8 cellular contexts compared by ENCODE assay signal in genomic region chr6:162727347-162728176, GRCh38. TPM values are rescaled to one million over a fixed set of nuclear protein-coding genes. Genes with fewer than 3 reads are reported as not detected.
A peak's percentile ranks its signal among the peaks of the same experiment; 100 is the strongest.
DNase-seq lines count a peak whose midpoint lies in the region; ATAC-seq and TF ChIP-seq lines count a peak whose summit lies in the region.

PACRG (plus strand) TSS chr6:162727974.
PRKN (minus strand) TSS chr6:162727766.

- H3K9ac ChIP-seq in HUES6 (ENCODE audit: low read length) (peak within 1 kb of the TSS; percentile 50), muscle layer of colon (ENCODE audit: low read length) (peak within 1 kb of the TSS; percentile 42)

- ATAC-seq in GM21447 (IDR thresholded peaks at IDR 0.05; ENCODE audit: unreplicated experiment) (peak; percentile 96), Panc1 (peak; percentile 99)

- no peaks in the 10 kb centered on the region for H3K36me3 Mint-ChIP-seq in Caco-2 (ENCODE audit: insufficient read depth, unreplicated experiment)

- H3K9me3 ChIP-seq in Caco-2 (no peaks in the 10 kb centered on the region), HUES6 (ENCODE audit: control insufficient read depth, insufficient read depth, low read depth, low read length) (no peaks in the 10 kb centered on the region), Panc1 (ENCODE audit: control insufficient read depth, insufficient read depth, low read depth, low read length) (no peaks in the 10 kb centered on the region), esophagus squamous epithelium (no peaks in the 10 kb centered on the region), muscle layer of colon (ENCODE audit: low read length) (no peaks in the 10 kb centered on the region)

- peak within 1 kb of the TSS; percentile 89 for H3K27ac Mint-ChIP-seq in Caco-2 (ENCODE audit: unreplicated experiment)

- H3K4me1 Mint-ChIP-seq in Caco-2 (ENCODE audit: low read depth, unreplicated experiment), result no peaks in the 10 kb centered on the region

- POLR2A ChIA-PET in Caco-2 (lab: Charles Lee), result interaction anchor here (0.5 to 0.9 kb wide), 2 partner anchors 17 to 1699 kb away, joined by 3 read pairs; no protein-coding TSS in a partner anchor
- POLR2A ChIA-PET in Panc1 (lab: Charles Lee), result interaction anchor here (0.6 to 0.7 kb wide), 2 partner anchors 340 to 773 kb away, joined by 3 to 5 read pairs; no protein-coding TSS in a partner anchor

- CTCF ChIA-PET in Caco-2 (lab: Charles Lee), result no interaction called here
- CTCF ChIA-PET in Panc1 (lab: Charles Lee), result no interaction called here

- no peak for TF ChIP-seq CTCF in Caco-2 (IDR thresholded peaks at IDR 0.05; ENCODE audit: insufficient read depth in 1 of 2, low read depth in 1 of 2, low read length in 1 of 2, severe bottlenecking in 1 of 2, unreplicated experiment in 1 of 2)
- TF ChIP-seq CTCF in Panc1 (IDR thresholded peaks at IDR 0.05), result no peak
- peak in 1 of 6 experiments; percentile 5 for TF ChIP-seq CTCF in esophagus squamous epithelium (IDR thresholded peaks at IDR 0.05)

- in situ Hi-C loops in Panc1 (cut with HindIII; ENCODE audit: low pct_unique_long_range_greater_than_20kb, low sequenced_read_pairs), result no loop called here

- H3K27me3 Mint-ChIP-seq in Caco-2 (ENCODE audit: insufficient read depth, unreplicated experiment), result no peaks in the 10 kb centered on the region

- intact Hi-C loops in Caco-2 (cut with micrococcal nuclease; ENCODE audit: unreplicated experiment) (loop anchor here (1.0 kb wide), 1 partner anchor 46 kb away; no protein-coding TSS in a partner anchor), Panc1 (cut with micrococcal nuclease; ENCODE audit: unreplicated experiment) (no loop called here), esophagus squamous epithelium (cut with DNase I) (no loop called here)

- peak within 1 kb of the TSS; percentile 94 for H3K4me3 ChIP-seq in Caco-2 (ENCODE audit: low read depth, low read length)
- peak within 1 kb of the TSS; percentile 86 for H3K4me3 ChIP-seq in HUES6 (ENCODE audit: low read depth, low read length)
- H3K4me3 ChIP-seq in Panc1 (ENCODE audit: low read depth in 2 of 2, low read length in 2 of 2), result peak within 1 kb of the TSS; percentile 72 to 79
- H3K4me3 ChIP-seq in esophagus squamous epithelium, result peak within 1 kb of the TSS; percentile 70 to 95 (median 86)
- peak within 1 kb of the TSS; percentile 66 to 94 for H3K4me3 ChIP-seq in muscle layer of colon (ENCODE audit: low read depth in 1 of 2, low read length in 2 of 2)

- H3K27me3 ChIP-seq in Caco-2 (replicated peaks; ENCODE audit: control insufficient read depth, insufficient read depth, low read length), result no peaks in the 10 kb centered on the region
- H3K27me3 ChIP-seq in HUES6 (ENCODE audit: control insufficient read depth, insufficient read depth, low read length), result peaks cover 5% of the 10 kb centered on the region; the same call in 1 of the 2 replicates
- no peaks in the 10 kb centered on the region for H3K27me3 ChIP-seq in Panc1 (ENCODE audit: control insufficient read depth, insufficient read depth, low read length)
- H3K27me3 ChIP-seq in esophagus squamous epithelium, result no peaks in the 10 kb centered on the region
- H3K27me3 ChIP-seq in muscle layer of colon (ENCODE audit: control insufficient read depth in 1 of 2, insufficient read depth in 2 of 2, low read length in 2 of 2), result no peaks in the 10 kb centered on the region

- TF ChIP-seq POLR2A in esophagus squamous epithelium (IDR thresholded peaks at IDR 0.05), result peak in 3 of 4 donors; percentile 37 to 91 (median 86)

- no TSS peak for BruUV-seq in Caco-2 (replicated peaks; lab: Mats Ljungman, UMichigan)
- no TSS peak for BruUV-seq in Panc1 (replicated peaks; lab: Mats Ljungman, UMichigan)

- 0 to 3% methylated on average over 4 to 12 of the region's 79 CpGs for WGBS in esophagus squamous epithelium, 2 donors

- no peaks in the 10 kb centered on the region for H3K9me3 Mint-ChIP-seq in Caco-2 (ENCODE audit: unreplicated experiment)

- peak within 1 kb of the TSS; percentile 88 for H3K4me3 Mint-ChIP-seq in Caco-2 (ENCODE audit: unreplicated experiment)

- DNase-seq in Caco-2 (peak; percentile 98 to 99), Panc1 (ENCODE audit: low read depth, low spot score) (peak; percentile 88), activated T-helper 1 cell treated with Interleukin-2 at 50 U/mL for 16 hours (ENCODE audit: low read depth) (peak; percentile 96), esophagus squamous epithelium (lab: John Stamatoyannopoulos, UW) (peak; percentile 88)
- peak; percentile 98 for DNase-seq in stimulated activated CD8-positive, alpha-beta memory T cell treated with anti-CD3 and anti-CD28 coated beads, Interleukin-4, amount 100 ng/mL, for 48 hours

- no peaks in the 10 kb centered on the region for H3K4me1 ChIP-seq in Caco-2
- peaks cover 14% of the 10 kb centered on the region for H3K4me1 ChIP-seq in HUES6 (ENCODE audit: control insufficient read depth, insufficient read depth, low read length)
- peaks cover 9% of the 10 kb centered on the region for H3K4me1 ChIP-seq in Panc1 (ENCODE audit: control insufficient read depth, insufficient read depth, low read length)
- peaks cover 0 to 20% (median 3%) of the 10 kb centered on the region in 3 donors for H3K4me1 ChIP-seq in esophagus squamous epithelium
- peaks cover 19% of the 10 kb centered on the region for H3K4me1 ChIP-seq in muscle layer of colon (ENCODE audit: insufficient read depth, low read length)

- no peaks in the 10 kb centered on the region for H3K36me3 ChIP-seq in Caco-2 (ENCODE audit: control insufficient read depth, insufficient read depth, low read length)
- H3K36me3 ChIP-seq in HUES6 (ENCODE audit: control insufficient read depth, insufficient read depth, low read length), result no peaks in the 10 kb centered on the region
- no peaks in the 10 kb centered on the region for H3K36me3 ChIP-seq in Panc1 (ENCODE audit: control insufficient read depth, insufficient read depth, low read length)
- no peaks in the 10 kb centered on the region for H3K36me3 ChIP-seq in esophagus squamous epithelium
- H3K36me3 ChIP-seq in muscle layer of colon (ENCODE audit: insufficient read depth, low read length), result no peaks in the 10 kb centered on the region

- H3K27ac ChIP-seq in HUES6 (ENCODE audit: low read depth, low read length) (no peak within 1 kb of the TSS), Panc1 (ENCODE audit: low read length) (peak within 1 kb of the TSS; percentile 74), esophagus squamous epithelium (peak within 1 kb of the TSS; percentile 85 to 96 (median 92)), muscle layer of colon (ENCODE audit: low read depth, low read length) (peak within 1 kb of the TSS; percentile 85)

RNA-seq across cellular contexts. Expression of gene PACRG, which starts in this region (rescaled TPM):
- total RNA-seq in Caco-2 (2022), result not detected in 2 replicates
- total RNA-seq in Panc1 (2021; ENCODE audit: unreplicated experiment), result 0.59 TPM
- polyA plus RNA-seq in Panc1 (2012; ENCODE audit: insufficient read length), result 1.6 TPM
- total RNA-seq in esophagus squamous epithelium, result 1 to 10 TPM in 1 of 4 donors, under 1 TPM in 1, not detected in 2; 0.95 to 1.3 TPM

RNA-seq across cellular contexts. Expression of gene PRKN, which starts in this region (rescaled TPM):
- total RNA-seq in Caco-2 (2022) (0.34 TPM in 1 of 2 replicates, not detected in the other), Panc1 (2021; ENCODE audit: unreplicated experiment) (0.46 TPM), esophagus squamous epithelium (1 to 10 TPM in 2 of 4 donors, under 1 TPM in 2; 0.70 to 5.5 (median 2.2) TPM)
- 1.1 TPM for polyA plus RNA-seq in Panc1 (2012; ENCODE audit: insufficient read length)

Comparison
In these comparisons a context has a peak if more than half of its experiments do, and no peak if none do; other contexts are left out.
1. Peak in DNase-seq and H3K4me3 ChIP-seq in Caco-2; RNA of the genes that start here not detected or under 1 TPM.